14 cellular contexts compared by ENCODE assay signal in the genomic region with DNA sequence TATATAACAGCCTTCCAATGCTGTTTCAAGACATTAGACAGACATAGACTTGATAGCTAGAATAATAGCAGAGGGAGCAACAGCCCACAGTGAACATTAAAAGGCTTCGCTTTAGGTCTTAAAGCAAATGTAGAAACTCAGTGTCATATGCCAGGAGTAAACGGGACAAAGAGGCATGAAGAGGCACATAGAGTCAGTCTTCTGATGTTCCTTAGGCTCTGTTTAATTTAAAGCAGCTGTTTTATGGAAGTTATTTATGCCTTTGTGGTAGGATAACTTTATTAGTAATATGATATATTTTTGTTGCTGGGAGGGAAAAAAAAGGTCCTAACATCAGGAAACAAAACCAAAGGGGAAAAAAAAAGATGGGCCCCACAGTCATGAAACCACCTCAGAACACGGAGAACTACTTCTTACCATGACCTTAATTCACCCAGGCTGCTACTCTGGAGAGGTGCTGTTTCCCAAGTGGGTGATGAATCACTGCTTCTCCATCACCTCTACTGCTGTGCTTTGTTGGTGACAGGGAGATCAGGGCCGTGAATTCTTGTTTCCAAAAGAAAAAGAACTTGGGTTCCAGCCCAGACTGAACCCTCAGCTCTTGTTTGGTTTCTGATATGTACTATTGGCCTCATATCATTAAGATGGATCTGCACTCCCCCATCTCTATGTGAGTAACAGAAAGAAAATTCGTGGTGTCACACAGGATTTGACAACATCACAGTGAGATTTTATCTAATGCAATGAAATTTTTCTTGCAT.
DNase-seq lines count a peak whose midpoint lies in the region; ATAC-seq, FAIRE-seq and TF ChIP-seq lines count a peak whose summit lies in the region.
"Had no signal": no experiment of that assay in that cellular context is flagged by ENCODE, and none has a peak within 500 bp of the region (broad histone marks: within the 10 kb centered on the region; RNA-seq: fewer than 3 reads in every experiment).

No MANE protein-coding gene starts in this region.

- TF ChIP-seq POLR2A in H54 (IDR thresholded peaks at IDR 0.05; ENCODE audit: low read depth, low read length): no peak

- no peaks in the 10 kb centered on the region for H3K27me3 ChIP-seq in adipocyte (replicated peaks; ENCODE audit: control insufficient read depth, insufficient read depth, low read length)

- no peak for ATAC-seq in HG02798 (IDR thresholded peaks at IDR 0.05; ENCODE audit: poor library complexity, unreplicated experiment)

- FAIRE-seq in H54 (lab: Jason Lieb, UNC) (peak; percentile 23), D721Med (lab: Jason Lieb, UNC) (no peak)
- FAIRE-seq: frontal cortex had no signal

- peaks cover 5% of the 10 kb centered on the region for H3K36me3 ChIP-seq in adipocyte (ENCODE audit: control insufficient read depth, insufficient read depth, low read length, severe bottlenecking)

- H3K4me3 ChIP-seq in adipocyte (ENCODE audit: low read length) (peak overlapping the region; percentile 31), retinal pigment epithelial cell (ENCODE audit: low read length) (no peak overlapping the region)
- H3K4me3 ChIP-seq: PC-9, skin epidermis had no signal

- peaks cover 13% of the 10 kb centered on the region for H3K4me1 ChIP-seq in adipocyte (ENCODE audit: control insufficient read depth, insufficient read depth, low read length)

- TF ChIP-seq CTCF in retinal pigment epithelial cell (conservative IDR thresholded peaks at IDR 0.05; ENCODE audit: low read depth, low read length) (no peak), D721Med (IDR thresholded peaks at IDR 0.05; ENCODE audit: insufficient read depth, missing control alignments) (no peak)

- no peaks in the 10 kb centered on the region for H3K9me3 ChIP-seq in adipocyte (ENCODE audit: control insufficient read depth, low read length)

- DNase-seq in H54 (ENCODE audit: insufficient read length, low spot score) (peak; percentile 13), adipocyte (ENCODE audit: low read depth) (peak; percentile 93), glomerular visceral epithelial cell (ENCODE audit: extremely low spot score) (peak; percentile 35), retinal pigment epithelial cell (ENCODE audit: low read depth) (peak; percentile 49), D721Med (ENCODE audit: insufficient read length, low spot score) (no peak), middle frontal gyrus (ENCODE audit: extremely low spot score, low spot score) (no peak)
- DNase-seq in activated effector memory CD4-positive, alpha-beta T cell treated with Interleukin-2 at 50 U/mL for 16 hours: no peak
- DNase-seq: activated T-cell treated with anti-CD3 and anti-CD28 coated beads for 4 hours, NCI-H2107, PC-9 had no signal

- H3K9ac ChIP-seq in adipocyte (ENCODE audit: low read length): peak overlapping the region; percentile 59
- H3K9ac ChIP-seq: KMS-11 had no signal

Comparison
In these comparisons a context has a peak if more than half of its experiments do, and no peak if none do; other contexts are left out.
1. DNase-seq: peak in H54 (single experiment), adipocyte (single experiment), glomerular visceral epithelial cell (single experiment) and retinal pigment epithelial cell (single experiment); none in D721Med (single experiment), middle frontal gyrus (single experiment) and activated effector memory CD4-positive, alpha-beta T cell treated with Interleukin-2 at 50 U/mL for 16 hours (single experiment).